In genomic region chr3:141227752-141228151, GRCh38 we compare ENCODE assay signal across 19 cellular contexts. TPM values are rescaled to one million over a fixed set of nuclear protein-coding genes. Genes with fewer than 3 reads are reported as not detected.
A peak's percentile ranks its signal among the peaks of the same experiment; 100 is the strongest.
DNase-seq lines count a peak whose midpoint lies in the region; ATAC-seq and TF ChIP-seq lines count a peak whose summit lies in the region.
"Had no signal": no experiment of that assay in that cellular context is flagged by ENCODE, and none has a peak within 500 bp of the region (broad histone marks: within the 10 kb centered on the region; RNA-seq: fewer than 3 reads in every experiment).

No MANE protein-coding gene starts in this region.

- H3K4me1 Mint-ChIP-seq in endodermal cell = peaks cover 34% of the 10 kb centered on the region

- TF ChIP-seq CTCF in AG09319 (IDR thresholded peaks at IDR 0.05; ENCODE audit: low read depth, low read length) = no peak
- TF ChIP-seq CTCF in sigmoid colon (IDR thresholded peaks at IDR 0.05) = no peak
- TF ChIP-seq CTCF in endodermal cell (conservative IDR thresholded peaks at IDR 0.05) = no peak

- H3K9me3 Mint-ChIP-seq in endodermal cell = peaks cover 10% of the 10 kb centered on the region
- H3K9me3 Mint-ChIP-seq: type B pancreatic cell had no signal

- no peaks in the 10 kb centered on the region for H3K36me3 ChIP-seq in sigmoid colon
- no peaks in the 10 kb centered on the region for H3K36me3 ChIP-seq in endodermal cell (ENCODE audit: control insufficient read depth, insufficient read depth, low read length)
- H3K36me3 ChIP-seq: esophagus muscularis mucosa, right atrium auricular region had no signal

- no peak overlapping the region for H3K4me3 ChIP-seq in sigmoid colon
- no peak overlapping the region for H3K4me3 ChIP-seq in right cardiac atrium (ENCODE audit: low read length)
- no peak overlapping the region for H3K4me3 ChIP-seq in endodermal cell (ENCODE audit: low read length)
- H3K4me3 ChIP-seq: esophagus muscularis mucosa, right atrium auricular region had no signal

- TF ChIP-seq EP300 in sigmoid colon (IDR thresholded peaks at IDR 0.05) = no peak

- no peak for TF ChIP-seq POLR2A in sigmoid colon (IDR thresholded peaks at IDR 0.05)

- H3K4me3 Mint-ChIP-seq in endodermal cell = no peak overlapping the region
- H3K4me3 Mint-ChIP-seq: naive thymus-derived CD8-positive, alpha-beta T cell had no signal

- DNase-seq in AG09319 (ENCODE audit: extremely low read depth, low read depth) (peak; percentile 28), HCEC 1CT (peak; percentile 38), astrocyte of the hippocampus (ENCODE audit: low read depth, low spot score) (peak; percentile 51), left kidney (ENCODE audit: low read depth, low spot score) (peak; percentile 72), sigmoid colon (no peak), right cardiac atrium (no peak), endodermal cell (no peak)
- DNase-seq in effector CD8-positive, alpha-beta T cell (lab: John Stamatoyannopoulos, UW) = no peak
- DNase-seq: activated CD4-positive, alpha-beta T cell treated with anti-CD3 and anti-CD28 coated beads, Interleukin-2, amount 50 U/mL, for 4 hours; amniotic stem cell; dermis blood vessel endothelial cell; MM.1S; naive thymus-derived CD8-positive, alpha-beta T cell; stimulated activated CD4-positive, alpha-beta T cell treated with anti-CD3 and anti-CD28 coated beads, Interleukin-4, amount 100 ng/mL, for 4 hours had no signal

- no peak overlapping the region for H3K27ac Mint-ChIP-seq in endodermal cell

- no peak for ATAC-seq in right cardiac atrium
- ATAC-seq: HCT116; naive thymus-derived CD8-positive, alpha-beta T cell; Right ventricle myocardium inferior had no signal

- no peaks in the 10 kb centered on the region for H3K27me3 ChIP-seq in sigmoid colon
- H3K27me3 ChIP-seq in right cardiac atrium (ENCODE audit: control insufficient read depth, insufficient read depth) = no peaks in the 10 kb centered on the region
- no peaks in the 10 kb centered on the region for H3K27me3 ChIP-seq in endodermal cell (ENCODE audit: control insufficient read depth, insufficient read depth, low read length, poor library complexity, severe bottlenecking)
- H3K27me3 ChIP-seq: esophagus muscularis mucosa, right atrium auricular region had no signal

- H3K27me3 Mint-ChIP-seq in endodermal cell (ENCODE audit: insufficient read depth) = peaks cover 5% of the 10 kb centered on the region
- H3K27me3 Mint-ChIP-seq: naive thymus-derived CD8-positive, alpha-beta T cell had no signal

- H3K4me1 ChIP-seq in sigmoid colon (peaks cover 0 to 15% (median 12%) of the 10 kb centered on the region in 4 donors), right cardiac atrium (ENCODE audit: control insufficient read depth, insufficient read depth, low read length) (no peaks in the 10 kb centered on the region), endodermal cell (ENCODE audit: control insufficient read depth, insufficient read depth, low read length) (peaks cover 6% of the 10 kb centered on the region)

- no peaks in the 10 kb centered on the region for H3K36me3 Mint-ChIP-seq in endodermal cell (ENCODE audit: low read depth)

- H3K9me3 ChIP-seq in sigmoid colon (no peaks in the 10 kb centered on the region), right cardiac atrium (ENCODE audit: control insufficient read depth, low read length) (no peaks in the 10 kb centered on the region), endodermal cell (ENCODE audit: control insufficient read depth, low read length) (peaks cover 21% of the 10 kb centered on the region)
- H3K9me3 ChIP-seq: esophagus muscularis mucosa had no signal

- H3K9ac ChIP-seq in endodermal cell (ENCODE audit: extremely low read depth, low read length, poor library complexity, severe bottlenecking) = no peak overlapping the region

- H3K27ac ChIP-seq in sigmoid colon = no peak overlapping the region
- H3K27ac ChIP-seq in right cardiac atrium (ENCODE audit: low read length) = no peak overlapping the region
- H3K27ac ChIP-seq in endodermal cell (ENCODE audit: low read depth, low read length) = no peak overlapping the region
- H3K27ac ChIP-seq: esophagus muscularis mucosa, right atrium auricular region had no signal

- intact Hi-C loops in sigmoid colon (cut with DNase I) (no loop called here), right cardiac atrium (cut with DNase I) (no loop called here)

RNA-seq across cellular contexts. Expression of gene PXYLP1, which starts 3.9 kb away (rescaled TPM):
- total RNA-seq in sigmoid colon (10 to 100 TPM in 1 of 4 donors, 1 to 10 TPM in 3; 5.7 to 12.2 (median 7.5) TPM), right cardiac atrium (10 to 100 TPM; 10.6 to 15.1 (median 12.3) TPM), endodermal cell (10 to 100 TPM; 37.7 to 53.6 TPM)
- polyA plus RNA-seq in sigmoid colon (1 to 10 TPM; 2.4 to 7.5 (median 3.5) TPM), right cardiac atrium (5.1 TPM)
- 28.7 TPM for polyA plus RNA-seq in endodermal cell (2013, experiment 1 of 2)
- 23.8 TPM for polyA plus RNA-seq in endodermal cell (2013, experiment 2 of 2)

Comparison
In these comparisons a context has a peak if more than half of its experiments do, and no peak if none do; other contexts are left out.
1. DNase-seq: peak in AG09319 (single experiment), HCEC 1CT (single experiment), astrocyte of the hippocampus (single experiment) and left kidney (single experiment); none in sigmoid colon (single experiment), effector CD8-positive, alpha-beta T cell (single experiment), right cardiac atrium (0 of 3) and endodermal cell (single experiment).